In genomic region chr3:123986427-123986826, GRCh38 we compare ENCODE assay signal across 38 cellular contexts. TPM values are rescaled to one million over a fixed set of nuclear protein-coding genes. Genes with fewer than 3 reads are reported as not detected.
"Had no signal": no experiment of that assay in that cellular context is flagged by ENCODE, and none has a peak within 500 bp of the region (broad histone marks: within the 10 kb centered on the region; RNA-seq: fewer than 3 reads in every experiment).

No MANE protein-coding gene starts in this region.

- H3K27ac ChIP-seq: body of pancreas, breast epithelium, Peyer's patch, SJSA1 had no signal

- H3K4me3 ChIP-seq: body of pancreas, breast epithelium, MG63, Peyer's patch, SJSA1 had no signal

- H3K27ac Mint-ChIP-seq: activated CD4-positive, alpha-beta T cell treated with anti-CD3 and anti-CD28 coated beads, Interleukin-2, amount 10 ng/mL, durations not matched to agents 24 days and 14 days; activated CD8-positive, alpha-beta T cell treated with anti-CD3 and anti-CD28 coated beads for 36 hours; activated naive CD8-positive, alpha-beta T cell treated with anti-CD3 and anti-CD28 coated beads for 36 hours; activated T-cell treated with anti-CD3 and anti-CD28 coated beads, Interleukin-2, amount 50 U/mL, for 72 hours; activated T-helper 17 cell treated with anti-CD3 and anti-CD28 coated beads, Interleukin-2, amount 50 U/mL, for 72 hours; T-helper 1 cell treated with Interleukin-12 subunit alpha and Interleukin-12 subunit beta and Interleukin-4 antibody, amounts not matched to agents 30 μg/mL and 1 μg/mL, for 36 hours; T-helper 2 cell treated with Interferon-gamma antibody and Interleukin-4, amounts not matched to agents 5 μg/mL and 100 μg/mL, for 36 hours had no signal

- H3K9me3 Mint-ChIP-seq: activated CD4-positive, alpha-beta T cell treated with anti-CD3 and anti-CD28 coated beads, Interleukin-2, amount 10 ng/mL, durations not matched to agents 24 days and 14 days; activated CD8-positive, alpha-beta T cell treated with anti-CD3 and anti-CD28 coated beads for 36 hours; activated naive CD8-positive, alpha-beta T cell treated with anti-CD3 and anti-CD28 coated beads for 36 hours; activated T-cell treated with anti-CD3 and anti-CD28 coated beads, Interleukin-2, amount 50 U/mL, for 72 hours; activated T-helper 17 cell treated with anti-CD3 and anti-CD28 coated beads, Interleukin-2, amount 50 U/mL, for 72 hours; T-helper 1 cell treated with Interleukin-12 subunit alpha and Interleukin-12 subunit beta and Interleukin-4 antibody, amounts not matched to agents 30 μg/mL and 1 μg/mL, for 36 hours; T-helper 2 cell treated with Interferon-gamma antibody and Interleukin-4, amounts not matched to agents 5 μg/mL and 100 μg/mL, for 36 hours had no signal

- H3K9me3 ChIP-seq: body of pancreas, breast epithelium, Peyer's patch, SJSA1 had no signal

- H3K36me3 Mint-ChIP-seq: activated naive CD8-positive, alpha-beta T cell treated with anti-CD3 and anti-CD28 coated beads for 36 hours had no signal

- DNase-seq: activated CD4-positive, alpha-beta T cell treated with anti-CD3 and anti-CD28 coated beads, Interleukin-2, amount 10 ng/mL, durations not matched to agents 24 days and 14 days; activated CD4-positive, alpha-beta T cell treated with anti-CD3 and anti-CD28 coated beads, Interleukin-2, amount 50 U/mL, for 4 hours; activated CD8-positive, alpha-beta T cell treated with anti-CD3 and anti-CD28 coated beads for 36 hours; activated effector memory CD4-positive, alpha-beta T cell treated with anti-CD3 and anti-CD28 coated beads, Interleukin-2, amount 50 U/mL, for 16 hours; activated naive CD4-positive, alpha-beta T cell; activated naive CD4-positive, alpha-beta T cell treated with anti-CD3 and anti-CD28 coated beads, Interleukin-2, amount 50 U/mL, for 16 hours; activated naive CD8-positive, alpha-beta T cell treated with anti-CD3 and anti-CD28 coated beads for 36 hours; activated T-cell treated with anti-CD3 and anti-CD28 coated beads, Interleukin-2, amount 50 U/mL, for 1 hour; activated T-cell treated with anti-CD3 and anti-CD28 coated beads, Interleukin-2, amount 50 U/mL, for 72 hours; amniotic stem cell; body of pancreas; Kasumi-1; MG63; NCI-H1048; NCI-H1105 treated with DMSO at 0.1 percent for 48 hours; NCI-H146; NCI-H187; NCI-H2029 treated with DMSO at 0.1 percent for 48 hours; NCI-H2107; NCI-H2171; NCI-H510A; NCI-H526; NCI-H748 treated with DMSO at 0.1 percent for 48 hours; NK-92 treated with Interleukin-12 subunit alpha and Interleukin-12 subunit beta, amount 100 ng/mL, for 24 hours; PC-3; Peyer's patch; RPMI8226; SHP77 treated with DMSO at 0.1 percent for 48 hours; SK-N-SH had no signal

- ATAC-seq: activated CD8-positive, alpha-beta T cell treated with anti-CD3 and anti-CD28 coated beads for 36 hours; activated T-cell treated with anti-CD3 and anti-CD28 coated beads, Interleukin-2, amount 50 U/mL, for 72 hours; activated T-helper 17 cell treated with anti-CD3 and anti-CD28 coated beads, Interleukin-2, amount 50 U/mL, for 72 hours; body of pancreas; PC-3 had no signal

- H3K4me3 Mint-ChIP-seq: activated CD4-positive, alpha-beta T cell treated with anti-CD3 and anti-CD28 coated beads, Interleukin-2, amount 10 ng/mL, durations not matched to agents 24 days and 14 days; activated CD8-positive, alpha-beta T cell treated with anti-CD3 and anti-CD28 coated beads for 36 hours; activated naive CD8-positive, alpha-beta T cell treated with anti-CD3 and anti-CD28 coated beads for 36 hours; activated T-cell treated with anti-CD3 and anti-CD28 coated beads, Interleukin-2, amount 50 U/mL, for 72 hours; activated T-helper 17 cell treated with anti-CD3 and anti-CD28 coated beads, Interleukin-2, amount 50 U/mL, for 72 hours; T-helper 1 cell treated with Interleukin-12 subunit alpha and Interleukin-12 subunit beta and Interleukin-4 antibody, amounts not matched to agents 30 μg/mL and 1 μg/mL, for 36 hours; T-helper 2 cell treated with Interferon-gamma antibody and Interleukin-4, amounts not matched to agents 5 μg/mL and 100 μg/mL, for 36 hours had no signal

- H3K27me3 ChIP-seq: body of pancreas, breast epithelium, Peyer's patch had no signal

- H3K36me3 ChIP-seq: breast epithelium, MG63, Peyer's patch, SJSA1 had no signal

- H3K4me2 ChIP-seq: SK-N-SH had no signal

- H3K4me1 Mint-ChIP-seq: activated CD4-positive, alpha-beta T cell treated with anti-CD3 and anti-CD28 coated beads, Interleukin-2, amount 10 ng/mL, durations not matched to agents 24 days and 14 days; activated naive CD8-positive, alpha-beta T cell treated with anti-CD3 and anti-CD28 coated beads for 36 hours; activated T-helper 17 cell treated with anti-CD3 and anti-CD28 coated beads, Interleukin-2, amount 50 U/mL, for 72 hours had no signal

- H3K4me1 ChIP-seq: body of pancreas, breast epithelium, Peyer's patch, SJSA1 had no signal

- FAIRE-seq: astrocyte, TTC549 had no signal

- H3K9me2 ChIP-seq: SK-N-SH had no signal

RNA-seq across cellular contexts. Expression of gene ROPN1, which starts 5.5 kb away (rescaled TPM):
- total RNA-seq: activated CD4-positive, alpha-beta T cell treated with anti-CD3 and anti-CD28 coated beads, Interleukin-2, amount 10 ng/mL, durations not matched to agents 24 days and 14 days; activated CD8-positive, alpha-beta memory T cell treated with anti-CD3 and anti-CD28 coated beads for 36 hours; activated CD8-positive, alpha-beta T cell treated with anti-CD3 and anti-CD28 coated beads for 36 hours; activated naive CD8-positive, alpha-beta T cell treated with anti-CD3 and anti-CD28 coated beads for 36 hours; activated T-cell treated with anti-CD3 and anti-CD28 coated beads, Interleukin-2, amount 50 U/mL, for 72 hours; activated T-helper 17 cell treated with anti-CD3 and anti-CD28 coated beads, Interleukin-2, amount 50 U/mL, for 72 hours; astrocyte; body of pancreas; cardiac septum; PC-3; Peyer's patch; SJSA1 had no signal
